ENCODE assay signal across 1 cellular context in genomic region chr11:31369348-31370329, GRCh38.
TF ChIP-seq lines count a peak whose summit lies in the region.

TSS of gene DCDC1 (minus strand) at chr11:31369739. CDS start at chr11:31328280, 41,459 bp downstream.
A gene with protein sequence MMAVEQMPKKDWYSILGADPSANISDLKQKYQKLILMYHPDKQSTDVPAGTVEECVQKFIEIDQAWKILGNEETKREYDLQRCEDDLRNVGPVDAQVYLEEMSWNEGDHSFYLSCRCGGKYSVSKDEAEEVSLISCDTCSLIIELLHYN (plus strand): TSS chr11:31369860. CDS start chr11:31370749, 889 bp downstream.

TF ChIP-seq in HepG2, 621 proteins besides CTCF, POLR2A, EP300 and RAD21 (continued from another document and continues in another):
- TF ChIP-seq, protein P1, sequence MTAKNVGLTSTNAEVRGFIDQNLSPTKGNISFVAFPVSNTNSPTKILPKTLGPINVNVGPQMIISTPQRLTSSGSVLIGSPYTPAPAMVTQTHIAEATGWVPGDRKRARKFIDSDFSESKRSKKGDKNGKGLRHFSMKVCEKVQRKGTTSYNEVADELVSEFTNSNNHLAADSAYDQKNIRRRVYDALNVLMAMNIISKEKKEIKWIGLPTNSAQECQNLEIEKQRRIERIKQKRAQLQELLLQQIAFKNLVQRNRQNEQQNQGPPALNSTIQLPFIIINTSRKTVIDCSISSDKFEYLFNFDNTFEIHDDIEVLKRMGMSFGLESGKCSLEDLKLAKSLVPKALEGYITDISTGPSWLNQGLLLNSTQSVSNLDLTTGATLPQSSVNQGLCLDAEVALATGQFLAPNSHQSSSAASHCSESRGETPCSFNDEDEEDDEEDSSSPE (CRISPR knock-in tag; IDR thresholded peaks at IDR 0.05): no peak
- TF ChIP-seq, protein P2, sequence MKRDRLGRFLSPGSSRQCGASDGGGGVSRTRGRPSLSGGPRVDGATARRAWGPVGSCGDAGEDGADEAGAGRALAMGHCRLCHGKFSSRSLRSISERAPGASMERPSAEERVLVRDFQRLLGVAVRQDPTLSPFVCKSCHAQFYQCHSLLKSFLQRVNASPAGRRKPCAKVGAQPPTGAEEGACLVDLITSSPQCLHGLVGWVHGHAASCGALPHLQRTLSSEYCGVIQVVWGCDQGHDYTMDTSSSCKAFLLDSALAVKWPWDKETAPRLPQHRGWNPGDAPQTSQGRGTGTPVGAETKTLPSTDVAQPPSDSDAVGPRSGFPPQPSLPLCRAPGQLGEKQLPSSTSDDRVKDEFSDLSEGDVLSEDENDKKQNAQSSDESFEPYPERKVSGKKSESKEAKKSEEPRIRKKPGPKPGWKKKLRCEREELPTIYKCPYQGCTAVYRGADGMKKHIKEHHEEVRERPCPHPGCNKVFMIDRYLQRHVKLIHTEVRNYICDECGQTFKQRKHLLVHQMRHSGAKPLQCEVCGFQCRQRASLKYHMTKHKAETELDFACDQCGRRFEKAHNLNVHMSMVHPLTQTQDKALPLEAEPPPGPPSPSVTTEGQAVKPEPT (CRISPR knock-in tag; IDR thresholded peaks at IDR 0.05; ENCODE audit: low read depth): 0 out of 2 replicates have a peak, but pooled peaks have one; percentile 69
- TF ChIP-seq ZNF224 (CRISPR knock-in tag; IDR thresholded peaks at IDR 0.05): 0 out of 2 replicates have a peak, but pooled peaks have one; percentile 36
- no peak for TF ChIP-seq HDAC6 (IDR thresholded peaks at IDR 0.05; ENCODE audit: low read depth, low read length)
- TF ChIP-seq ZNF879 (CRISPR knock-in tag; IDR thresholded peaks at IDR 0.05): no peak
- TF ChIP-seq, protein P3, sequence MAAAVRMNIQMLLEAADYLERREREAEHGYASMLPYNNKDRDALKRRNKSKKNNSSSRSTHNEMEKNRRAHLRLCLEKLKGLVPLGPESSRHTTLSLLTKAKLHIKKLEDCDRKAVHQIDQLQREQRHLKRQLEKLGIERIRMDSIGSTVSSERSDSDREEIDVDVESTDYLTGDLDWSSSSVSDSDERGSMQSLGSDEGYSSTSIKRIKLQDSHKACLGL (CRISPR knock-in tag; IDR thresholded peaks at IDR 0.05): no peak
- peak; percentile 83 for TF ChIP-seq SIN3B (IDR thresholded peaks at IDR 0.05; ENCODE audit: low read length)
- TF ChIP-seq ZNF383 (CRISPR knock-in tag; IDR thresholded peaks at IDR 0.05; ENCODE audit: borderline replicate concordance): no peak
- no peak for TF ChIP-seq STAT5B (CRISPR knock-in tag; IDR thresholded peaks at IDR 0.05)
- no peak; the same call in 1 of the 2 replicates for TF ChIP-seq BORCS8-MEF2B (CRISPR knock-in tag; IDR thresholded peaks at IDR 0.05)
- no peak for TF ChIP-seq GRHL1 (CRISPR knock-in tag; conservative IDR thresholded peaks at IDR 0.05)
- TF ChIP-seq KMT2B (CRISPR knock-in tag; IDR thresholded peaks at IDR 0.05): peak; percentile 98
- TF ChIP-seq HMGXB4 (CRISPR knock-in tag; IDR thresholded peaks at IDR 0.05; ENCODE audit: borderline replicate concordance in 1 of 2, low read depth in 1 of 2): peak; percentile 84 to 87
- TF ChIP-seq GATA4 (IDR thresholded peaks at IDR 0.05; ENCODE audit: borderline replicate concordance, low read depth): peak; percentile 51; the same call in 1 of the 2 replicates
- TF ChIP-seq ZNF547 (CRISPR knock-in tag; IDR thresholded peaks at IDR 0.05): no peak
- no peak for TF ChIP-seq MNT (IDR thresholded peaks at IDR 0.05)
- TF ChIP-seq ZNF891 (CRISPR knock-in tag; IDR thresholded peaks at IDR 0.05): peak; percentile 83
- TF ChIP-seq ARNTL (CRISPR knock-in tag; IDR thresholded peaks at IDR 0.05): no peak
- TF ChIP-seq ZNF234 (CRISPR knock-in tag; conservative IDR thresholded peaks at IDR 0.05): no peak
- no peak for TF ChIP-seq TFE3 (CRISPR knock-in tag; IDR thresholded peaks at IDR 0.05)
- no peak for TF ChIP-seq ZNF432 (CRISPR knock-in tag; IDR thresholded peaks at IDR 0.05; ENCODE audit: borderline replicate concordance)
- TF ChIP-seq ZKSCAN1 (IDR thresholded peaks at IDR 0.05; ENCODE audit: low read length): no peak; the same call in 1 of the 2 replicates
- no peak for TF ChIP-seq SRY (CRISPR knock-in tag; IDR thresholded peaks at IDR 0.05)
- TF ChIP-seq ZNF180 (CRISPR knock-in tag; IDR thresholded peaks at IDR 0.05; ENCODE audit: borderline replicate concordance, low read depth): no peak
- TF ChIP-seq ZNF367 (CRISPR knock-in tag; IDR thresholded peaks at IDR 0.05; ENCODE audit: borderline replicate concordance): no peak
- peak; percentile 78; the same call in 1 of the 2 replicates for TF ChIP-seq TAF1 (CRISPR knock-in tag; IDR thresholded peaks at IDR 0.05)
- no peak for TF ChIP-seq ZNF780A (CRISPR knock-in tag; IDR thresholded peaks at IDR 0.05)
- TF ChIP-seq SRSF4 (IDR thresholded peaks at IDR 0.05; ENCODE audit: low read depth, low read length, poor library complexity, severe bottlenecking): no peak
- TF ChIP-seq ZNF510 (CRISPR knock-in tag; IDR thresholded peaks at IDR 0.05; ENCODE audit: low read depth): no peak
- no peak for TF ChIP-seq MED13 (CRISPR knock-in tag; IDR thresholded peaks at IDR 0.05)
- no peak for TF ChIP-seq CCDC6 (CRISPR knock-in tag; IDR thresholded peaks at IDR 0.05)
- TF ChIP-seq IKZF1 (IDR thresholded peaks at IDR 0.05): no peak
- no peak for TF ChIP-seq CHD4 (IDR thresholded peaks at IDR 0.05; ENCODE audit: borderline replicate concordance, low read length)
- TF ChIP-seq TCF7 (IDR thresholded peaks at IDR 0.05; ENCODE audit: low read depth): no peak
- TF ChIP-seq TRIM24 (CRISPR knock-in tag; IDR thresholded peaks at IDR 0.05): no peak
- no peak for TF ChIP-seq PLRG1 (conservative IDR thresholded peaks at IDR 0.05)
- 0 out of 2 replicates have a peak, but pooled peaks have one; percentile 42 for TF ChIP-seq ZNF12 (CRISPR knock-in tag; IDR thresholded peaks at IDR 0.05)
- no peak for TF ChIP-seq AKNA (CRISPR knock-in tag; IDR thresholded peaks at IDR 0.05; ENCODE audit: borderline replicate concordance)
- TF ChIP-seq, protein P4, sequence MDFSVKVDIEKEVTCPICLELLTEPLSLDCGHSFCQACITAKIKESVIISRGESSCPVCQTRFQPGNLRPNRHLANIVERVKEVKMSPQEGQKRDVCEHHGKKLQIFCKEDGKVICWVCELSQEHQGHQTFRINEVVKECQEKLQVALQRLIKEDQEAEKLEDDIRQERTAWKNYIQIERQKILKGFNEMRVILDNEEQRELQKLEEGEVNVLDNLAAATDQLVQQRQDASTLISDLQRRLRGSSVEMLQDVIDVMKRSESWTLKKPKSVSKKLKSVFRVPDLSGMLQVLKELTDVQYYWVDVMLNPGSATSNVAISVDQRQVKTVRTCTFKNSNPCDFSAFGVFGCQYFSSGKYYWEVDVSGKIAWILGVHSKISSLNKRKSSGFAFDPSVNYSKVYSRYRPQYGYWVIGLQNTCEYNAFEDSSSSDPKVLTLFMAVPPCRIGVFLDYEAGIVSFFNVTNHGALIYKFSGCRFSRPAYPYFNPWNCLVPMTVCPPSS (IDR thresholded peaks at IDR 0.05): no peak
- TF ChIP-seq, protein P5, sequence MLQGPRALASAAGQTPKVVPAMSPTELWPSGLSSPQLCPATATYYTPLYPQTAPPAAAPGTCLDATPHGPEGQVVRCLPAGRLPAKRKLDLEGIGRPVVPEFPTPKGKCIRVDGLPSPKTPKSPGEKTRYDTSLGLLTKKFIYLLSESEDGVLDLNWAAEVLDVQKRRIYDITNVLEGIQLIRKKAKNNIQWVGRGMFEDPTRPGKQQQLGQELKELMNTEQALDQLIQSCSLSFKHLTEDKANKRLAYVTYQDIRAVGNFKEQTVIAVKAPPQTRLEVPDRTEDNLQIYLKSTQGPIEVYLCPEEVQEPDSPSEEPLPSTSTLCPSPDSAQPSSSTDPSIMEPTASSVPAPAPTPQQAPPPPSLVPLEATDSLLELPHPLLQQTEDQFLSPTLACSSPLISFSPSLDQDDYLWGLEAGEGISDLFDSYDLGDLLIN (CRISPR knock-in tag; IDR thresholded peaks at IDR 0.05; ENCODE audit: borderline replicate concordance): no peak
- TF ChIP-seq FOSL2 (CRISPR knock-in tag; IDR thresholded peaks at IDR 0.05): peak; percentile 63; the same call in 1 of the 2 replicates
- TF ChIP-seq NCOA2 (CRISPR knock-in tag; IDR thresholded peaks at IDR 0.05): no peak
- no peak; the same call in 1 of the 2 replicates for TF ChIP-seq RFX5 (IDR thresholded peaks at IDR 0.05; ENCODE audit: low read depth, low read length)
